13 cellular contexts compared by ENCODE assay signal in the genomic region with DNA sequence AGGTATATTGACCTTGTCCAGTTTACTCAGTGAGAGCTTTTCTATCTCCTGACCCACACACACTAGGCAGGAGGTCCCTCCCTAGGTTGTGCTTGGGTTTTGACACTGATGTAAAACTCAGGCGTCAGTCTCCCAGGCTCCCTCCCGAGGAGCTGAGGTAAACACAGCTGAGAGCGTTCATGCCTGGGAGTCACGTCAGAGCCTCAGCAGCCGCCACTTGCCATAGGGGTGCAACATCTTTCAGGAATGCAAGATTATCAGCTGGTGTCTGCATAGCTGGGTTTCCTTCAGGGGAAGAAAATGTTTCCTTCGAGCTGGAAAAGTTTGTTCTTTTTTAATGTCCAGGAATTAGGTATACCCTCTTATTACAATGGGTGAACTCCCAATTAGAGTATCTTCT.
DNase-seq lines count a peak whose midpoint lies in the region; ATAC-seq and TF ChIP-seq lines count a peak whose summit lies in the region.
"Had no signal": no experiment of that assay in that cellular context is flagged by ENCODE, and none has a peak within 500 bp of the region (broad histone marks: within the 10 kb centered on the region; RNA-seq: fewer than 3 reads in every experiment).

No MANE protein-coding gene starts in this region.

- peak; percentile 10 for DNase-seq in NCI-H2227 (lab: John Stamatoyannopoulos, UW; ENCODE audit: unreplicated experiment)
- no peak for DNase-seq in NCI-H2227 treated with DMSO at 0.1 percent for 48 hours (lab: John Stamatoyannopoulos, UW)
- DNase-seq in thyroid gland = peak; percentile 70 to 78
- no peak for DNase-seq in NCI-H1436 (lab: John Stamatoyannopoulos, UW)
- no peak for DNase-seq in NCI-H2107 treated with DMSO at 0.1 percent for 48 hours (lab: John Stamatoyannopoulos, UW; ENCODE audit: unreplicated experiment)
- DNase-seq: GDM1; PC-9; stimulated activated naive CD8-positive, alpha-beta T cell treated with anti-CD3 and anti-CD28 coated beads, Interleukin-15, Interleukin-2, amounts not matched to agents 100 U/mL and 50 U/mL, for 24 hours had no signal

- H3K4me3 Mint-ChIP-seq in brain = peak overlapping the region in 3 of 5 experiments; percentile 7 to 20 (median 15)
- H3K4me3 Mint-ChIP-seq: activated T-helper 1 cell treated with anti-CD3 and anti-CD28 coated beads, Interleukin-12 subunit alpha, Interleukin-12 subunit beta, Interleukin-2, Interleukin-4 antibody, amounts not matched to agents 30 ng/mL and 10 ng/mL and 1 ng/mL, durations not matched to agents 14 hours and 24 hours and 36 hours had no signal

- no peak overlapping the region for H3K4me3 ChIP-seq in thyroid gland (replicated peaks in 1 of 3)
- H3K4me3 ChIP-seq: PC-9 had no signal

- H3K27ac ChIP-seq in layer of hippocampus (ENCODE audit: low read depth, low read length) (peak overlapping the region; percentile 99), thyroid gland (peak overlapping the region; percentile 97 to 99 (median 98))
- H3K27ac ChIP-seq: PC-9, VCaP had no signal

- no peak for ATAC-seq in SK-N-SH treated with all-trans-retinoic acid at 6 μM for 48 hours
- ATAC-seq: stimulated activated naive CD8-positive, alpha-beta T cell treated with anti-CD3 and anti-CD28 coated beads, Interleukin-15, Interleukin-2, amounts not matched to agents 100 U/mL and 50 U/mL, for 24 hours had no signal

- peaks cover 0 to under 1% (median 0%) of the 10 kb centered on the region in 5 experiments for H3K9me3 Mint-ChIP-seq in brain
- H3K9me3 Mint-ChIP-seq: activated T-helper 1 cell treated with anti-CD3 and anti-CD28 coated beads, Interleukin-12 subunit alpha, Interleukin-12 subunit beta, Interleukin-2, Interleukin-4 antibody, amounts not matched to agents 30 ng/mL and 10 ng/mL and 1 ng/mL, durations not matched to agents 14 hours and 24 hours and 36 hours had no signal

- H3K4me1 ChIP-seq in thyroid gland = peaks cover 68 to 80% of the 10 kb centered on the region in 2 donors

- H3K27me3 ChIP-seq in layer of hippocampus (ENCODE audit: control insufficient read depth, insufficient read depth, low read length) = no peaks in the 10 kb centered on the region
- no peaks in the 10 kb centered on the region for H3K27me3 ChIP-seq in thyroid gland

- no peak for TF ChIP-seq CTCF in brain (conservative IDR thresholded peaks at IDR 0.05)
- no peak for TF ChIP-seq CTCF in thyroid gland (IDR thresholded peaks at IDR 0.05)

- H3K27ac Mint-ChIP-seq in brain = peak overlapping the region in 3 of 5 experiments; percentile 23 to 90 (median 77)
- H3K27ac Mint-ChIP-seq: activated T-helper 1 cell treated with anti-CD3 and anti-CD28 coated beads, Interleukin-12 subunit alpha, Interleukin-12 subunit beta, Interleukin-2, Interleukin-4 antibody, amounts not matched to agents 30 ng/mL and 10 ng/mL and 1 ng/mL, durations not matched to agents 14 hours and 24 hours and 36 hours had no signal

- H3K9me3 ChIP-seq in thyroid gland = no peaks in the 10 kb centered on the region

- H3K36me3 Mint-ChIP-seq in brain = peaks cover 2% of the 10 kb centered on the region

- intact Hi-C loops in thyroid gland (cut with DNase I) = no loop called here

- H3K4me1 Mint-ChIP-seq in brain = peaks cover 89% of the 10 kb centered on the region

- no peaks in the 10 kb centered on the region for H3K36me3 ChIP-seq in thyroid gland

- peaks cover 8% of the 10 kb centered on the region for H3K27me3 Mint-ChIP-seq in brain

- 32 to 41% methylated on average over 4 to 6 of the region's 6 CpGs for WGBS in thyroid gland, 2 donors

- peak in 1 of 2 donors; percentile 43 for TF ChIP-seq POLR2A in thyroid gland (IDR thresholded peaks at IDR 0.05)

TF ChIP-seq in SK-N-SH treated with all-trans-retinoic acid at 6 μM for 48 hours, 23 proteins besides CTCF, POLR2A, EP300 and RAD21:
- TF ChIP-seq TCF4 (CRISPR knock-in tag; IDR thresholded peaks at IDR 0.05; ENCODE audit: borderline replicate concordance) (no peak), ZFP30 (CRISPR knock-in tag; IDR thresholded peaks at IDR 0.05) (no peak), ARNTL (CRISPR knock-in tag; IDR thresholded peaks at IDR 0.05; ENCODE audit: borderline replicate concordance, low read depth) (no peak), ESRRG (CRISPR knock-in tag; IDR thresholded peaks at IDR 0.05) (no peak), SNAI2 (CRISPR knock-in tag; IDR thresholded peaks at IDR 0.05) (no peak)
- TF ChIP-seq, protein P1, sequence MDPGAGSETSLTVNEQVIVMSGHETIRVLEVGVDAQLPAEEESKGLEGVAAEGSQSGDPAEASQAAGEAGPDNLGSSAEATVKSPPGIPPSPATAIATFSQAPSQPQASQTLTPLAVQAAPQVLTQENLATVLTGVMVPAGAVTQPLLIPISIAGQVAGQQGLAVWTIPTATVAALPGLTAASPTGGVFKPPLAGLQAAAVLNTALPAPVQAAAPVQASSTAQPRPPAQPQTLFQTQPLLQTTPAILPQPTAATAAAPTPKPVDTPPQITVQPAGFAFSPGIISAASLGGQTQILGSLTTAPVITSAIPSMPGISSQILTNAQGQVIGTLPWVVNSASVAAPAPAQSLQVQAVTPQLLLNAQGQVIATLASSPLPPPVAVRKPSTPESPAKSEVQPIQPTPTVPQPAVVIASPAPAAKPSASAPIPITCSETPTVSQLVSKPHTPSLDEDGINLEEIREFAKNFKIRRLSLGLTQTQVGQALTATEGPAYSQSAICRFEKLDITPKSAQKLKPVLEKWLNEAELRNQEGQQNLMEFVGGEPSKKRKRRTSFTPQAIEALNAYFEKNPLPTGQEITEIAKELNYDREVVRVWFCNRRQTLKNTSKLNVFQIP (CRISPR knock-in tag; IDR thresholded peaks at IDR 0.05; ENCODE audit: borderline replicate concordance, low read depth) = no peak
- TF ChIP-seq, protein P2, sequence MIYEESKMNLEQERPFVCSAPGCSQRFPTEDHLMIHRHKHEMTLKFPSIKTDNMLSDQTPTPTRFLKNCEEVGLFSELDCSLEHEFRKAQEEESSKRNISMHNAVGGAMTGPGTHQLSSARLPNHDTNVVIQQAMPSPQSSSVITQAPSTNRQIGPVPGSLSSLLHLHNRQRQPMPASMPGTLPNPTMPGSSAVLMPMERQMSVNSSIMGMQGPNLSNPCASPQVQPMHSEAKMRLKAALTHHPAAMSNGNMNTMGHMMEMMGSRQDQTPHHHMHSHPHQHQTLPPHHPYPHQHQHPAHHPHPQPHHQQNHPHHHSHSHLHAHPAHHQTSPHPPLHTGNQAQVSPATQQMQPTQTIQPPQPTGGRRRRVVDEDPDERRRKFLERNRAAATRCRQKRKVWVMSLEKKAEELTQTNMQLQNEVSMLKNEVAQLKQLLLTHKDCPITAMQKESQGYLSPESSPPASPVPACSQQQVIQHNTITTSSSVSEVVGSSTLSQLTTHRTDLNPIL (CRISPR knock-in tag; IDR thresholded peaks at IDR 0.05; ENCODE audit: low read depth) = no peak

Comparison
In these comparisons a context has a peak if more than half of its experiments do, and no peak if none do; other contexts are left out.
1. DNase-seq: peak in NCI-H2227 (single experiment) and thyroid gland (2 of 2); none in NCI-H2227 treated with DMSO at 0.1 percent for 48 hours (single experiment), NCI-H1436 (single experiment) and NCI-H2107 treated with DMSO at 0.1 percent for 48 hours (single experiment).